In genomic region chr7:97845622-97846203, GRCh38 we compare ENCODE assay signal across 8 cellular contexts. TPM values are rescaled to one million over a fixed set of nuclear protein-coding genes. Genes with fewer than 3 reads are reported as not detected.
DNase-seq lines count a peak whose midpoint lies in the region; ATAC-seq, FAIRE-seq and TF ChIP-seq lines count a peak whose summit lies in the region.

No MANE protein-coding gene starts in this region.

- H3K9me3 ChIP-seq in pancreas, result no peaks in the 10 kb centered on the region

- H3K4me3 ChIP-seq in pancreas, result no peak overlapping the region

- TF ChIP-seq CTCF in pancreas (IDR thresholded peaks at IDR 0.05), result peak in 3 of 4 donors; percentile 9 to 43 (median 30)

- peak; percentile 64 for FAIRE-seq in colon (lab: Jason Lieb, UNC)
- no peak for FAIRE-seq in pancreas (lab: Jason Lieb, UNC)

- no peaks in the 10 kb centered on the region for H3K27me3 ChIP-seq in pancreas

- DNase-seq in CD1c-positive myeloid dendritic cell (ENCODE audit: extremely low spot score), result peak; percentile 23
- peak; percentile 33 for DNase-seq in NCI-H2196 (lab: John Stamatoyannopoulos, UW; ENCODE audit: unreplicated experiment)
- no peak for DNase-seq in pancreas
- DNase-seq in stimulated activated CD4-positive, alpha-beta T cell treated with anti-CD3 and anti-CD28 coated beads, Interleukin-2, amount 100 ng/mL, for 24 hours, result no peak

- no peak overlapping the region for H3K27ac ChIP-seq in pancreas

- WGBS in pancreas, 2 donors, result 14 to 24% methylated on average over 2 of the region's 2 CpGs

- intact Hi-C loops in pancreas (cut with DNase I), result no loop called here

- H3K36me3 ChIP-seq in pancreas, result no peaks in the 10 kb centered on the region

- peak; percentile 57 for ATAC-seq in GM19351 (IDR thresholded peaks at IDR 0.05; ENCODE audit: unreplicated experiment)
- ATAC-seq in pancreas, result peak in 2 of 4 donors; percentile 48 to 60
- ATAC-seq in HG03025 (IDR thresholded peaks at IDR 0.05; ENCODE audit: low FRiP score, unreplicated experiment), result no peak
- ATAC-seq in GM18873 (IDR thresholded peaks at IDR 0.05; ENCODE audit: low FRiP score, unreplicated experiment), result no peak

- H3K4me1 ChIP-seq in pancreas, result peaks cover 0 to 4% (median 0%) of the 10 kb centered on the region in 3 donors

RNA-seq across cellular contexts. Expression of gene ASNS, which starts 26.5 kb away (rescaled TPM):
- 100 to 1,000 TPM in 1 of 6 donors, 10 to 100 TPM in 5; 10.3 to 232 (median 18.6) TPM for total RNA-seq in pancreas
- 10 to 100 TPM; 27.5 to 91.5 TPM for polyA plus RNA-seq in pancreas

Comparison
In these comparisons a context has a peak if more than half of its experiments do, and no peak if none do; other contexts are left out.
1. DNase-seq: peak in CD1c-positive myeloid dendritic cell (single experiment) and NCI-H2196 (single experiment); none in pancreas (0 of 6) and stimulated activated CD4-positive, alpha-beta T cell treated with anti-CD3 and anti-CD28 coated beads, Interleukin-2, amount 100 ng/mL, for 24 hours (0 of 2).